ENCODE assay signal across 3 cellular contexts in genomic region chr22:26840770-26841169, GRCh38.
DNase-seq lines count a peak whose midpoint lies in the region; ATAC-seq, FAIRE-seq and TF ChIP-seq lines count a peak whose summit lies in the region.
"Not testable (repeated sequence)": the region's sequence is repeated elsewhere in the genome, so short reads cannot be mapped to it uniquely, and the experiment has no call there.

No MANE protein-coding gene starts in this region.

- intact Hi-C loops in activated CD8-positive, alpha-beta T cell treated with anti-CD3 and anti-CD28 coated beads for 36 hours (cut with micrococcal nuclease); K562 (cut with micrococcal nuclease): not testable (repeated sequence)

- not testable (repeated sequence) for H3K36me3 ChIP-seq in HEK293 (ENCODE audit: control insufficient read depth in 2 of 2, insufficient read depth in 1 of 2, low read length in 2 of 2); K562 (ENCODE audit: control insufficient read depth, insufficient read depth, low read length)

- H3K9me3 ChIP-seq in HEK293 (ENCODE audit: control insufficient read depth, insufficient read depth, low read depth, low read length); K562 (replicated peaks; ENCODE audit: control insufficient read depth, insufficient read depth, low read depth, low read length): not testable (repeated sequence)

- not testable (repeated sequence) for H3K4me2 ChIP-seq in K562 (ENCODE audit: insufficient read depth, low read length)

- not testable (repeated sequence) for H3K36me3 Mint-ChIP-seq in activated CD8-positive, alpha-beta T cell treated with anti-CD3 and anti-CD28 coated beads for 36 hours (ENCODE audit: low read depth)

- not testable (repeated sequence) for H3K9me3 Mint-ChIP-seq in activated CD8-positive, alpha-beta T cell treated with anti-CD3 and anti-CD28 coated beads for 36 hours

- CTCF ChIA-PET in HEK293 (lab: Yijun Ruan, JAX); activated CD8-positive, alpha-beta T cell treated with anti-CD3 and anti-CD28 coated beads for 36 hours (lab: Charles Lee); K562 (lab: Yijun Ruan, JAX; ENCODE audit: low intra/inter-chr PET ratio): not testable (repeated sequence)

- POLR2A ChIA-PET in HEK293 (lab: Yijun Ruan, JAX); activated CD8-positive, alpha-beta T cell treated with anti-CD3 and anti-CD28 coated beads for 36 hours (lab: Charles Lee): not testable (repeated sequence)
- POLR2A ChIA-PET in K562 (lab: Yijun Ruan, JAX), result interaction anchor here (0.7 kb wide), 1 partner anchor 271 kb away, joined by 3 read pairs; no protein-coding TSS in a partner anchor

- FAIRE-seq in K562 (lab: Jason Lieb, UNC), result not testable (repeated sequence)

- not testable (repeated sequence) for H4K20me1 ChIP-seq in K562 (replicated peaks; ENCODE audit: control insufficient read depth, insufficient read depth, low read length)

- ATAC-seq in activated CD8-positive, alpha-beta T cell treated with anti-CD3 and anti-CD28 coated beads for 36 hours; K562: not testable (repeated sequence)

- TF ChIP-seq POLR2A in K562 (conservative IDR thresholded peaks at IDR 0.05), result not testable (repeated sequence)

- not testable (repeated sequence) for H3K4me1 Mint-ChIP-seq in activated CD8-positive, alpha-beta T cell treated with anti-CD3 and anti-CD28 coated beads for 36 hours (ENCODE audit: low read depth)

- WGBS in K562 (ENCODE audit: insufficient coverage, low coverage, missing lambda C conversion rate), result 6% methylated on average over 3 of the region's 3 CpGs

- not testable (repeated sequence) for H3K4me3 ChIP-seq in HEK293 (ENCODE audit: low read depth, low read length); K562

- H3K27ac Mint-ChIP-seq in activated CD8-positive, alpha-beta T cell treated with anti-CD3 and anti-CD28 coated beads for 36 hours, result not testable (repeated sequence)

- not testable (repeated sequence) for TF ChIP-seq CTCF in HEK293 (tag by site-specific recombination; IDR thresholded peaks at IDR 0.05); K562 (IDR thresholded peaks at IDR 0.05 in 2 of 3, conservative IDR thresholded peaks at IDR 0.05 in 1 of 3; ENCODE audit: insufficient read depth in 2 of 3, low read depth in 1 of 3, low read length in 3 of 3)
- peak; percentile 28 for TF ChIP-seq CTCF in activated CD8-positive, alpha-beta T cell treated with anti-CD3 and anti-CD28 coated beads for 36 hours (IDR thresholded peaks at IDR 0.05)

- in situ Hi-C loops in K562 (cut with MboI), result not testable (repeated sequence)

- not testable (repeated sequence) for TF ChIP-seq RAD21 in K562 (CRISPR knock-in tag; conservative IDR thresholded peaks at IDR 0.05 in 1 of 2, IDR thresholded peaks at IDR 0.05 in 1 of 2)

- not testable (repeated sequence) for BruUV-seq in K562 (replicated peaks; lab: Mats Ljungman, UMichigan)

- not testable (repeated sequence) for H2AFZ ChIP-seq in K562 (ENCODE audit: low read depth, low read length)

- not testable (repeated sequence) for H3K27ac ChIP-seq in HEK293 (ENCODE audit: extremely low read depth, low read depth, low read length); K562 (ENCODE audit: extremely low read depth, low read depth, low read length)

- not testable (repeated sequence) for DNase-seq in activated CD8-positive, alpha-beta T cell treated with anti-CD3 and anti-CD28 coated beads for 36 hours; K562 (ENCODE audit: extremely low read depth in 1 of 4, low spot score in 3 of 4)

- H3K9ac ChIP-seq in K562 (ENCODE audit: insufficient read depth in 1 of 2, low read depth in 2 of 2, low read length in 2 of 2), result not testable (repeated sequence)

- not testable (repeated sequence) for H3K4me3 Mint-ChIP-seq in activated CD8-positive, alpha-beta T cell treated with anti-CD3 and anti-CD28 coated beads for 36 hours

- H3K27me3 Mint-ChIP-seq in activated CD8-positive, alpha-beta T cell treated with anti-CD3 and anti-CD28 coated beads for 36 hours, result not testable (repeated sequence)

- not testable (repeated sequence) for H3K79me2 ChIP-seq in K562 (ENCODE audit: control insufficient read depth, insufficient read depth, low read length)

- not testable (repeated sequence) for H3K4me1 ChIP-seq in HEK293 (ENCODE audit: control insufficient read depth, insufficient read depth, low read length); K562 (replicated peaks in 1 of 2; ENCODE audit: control insufficient read depth in 2 of 2, insufficient read depth in 2 of 2, low read length in 2 of 2)

- not testable (repeated sequence) for TF ChIP-seq EP300 in K562 (IDR thresholded peaks at IDR 0.05; ENCODE audit: low read length)

- not testable (repeated sequence) for H3K27me3 ChIP-seq in K562 (ENCODE audit: control insufficient read depth in 2 of 2, insufficient read depth in 2 of 2, low read length in 2 of 2)

- H3K9me1 ChIP-seq in K562 (ENCODE audit: control insufficient read depth, insufficient read depth, low read length), result not testable (repeated sequence)

TF ChIP-seq in HEK293, 187 proteins besides CTCF, POLR2A, EP300 and RAD21:
- TF ChIP-seq ZNF366 (tag by site-specific recombination; conservative IDR thresholded peaks at IDR 0.05), result peak; percentile 88

TF ChIP-seq in K562, 482 proteins besides CTCF, POLR2A, EP300 and RAD21:
- TF ChIP-seq ZNF512 (tag; IDR thresholded peaks at IDR 0.05), result peak; percentile 78
TF ChIP-seq in K562: peak in this region for 1; not testable (repeated sequence) for 481.
